ENCODE assay signal across 13 cellular contexts in genomic region chr20:53291548-53291947, GRCh38.
A peak's percentile ranks its signal among the peaks of the same experiment; 100 is the strongest.
DNase-seq lines count a peak whose midpoint lies in the region; ATAC-seq and TF ChIP-seq lines count a peak whose summit lies in the region.
"Had no signal": no experiment of that assay in that cellular context is flagged by ENCODE, and none has a peak within 500 bp of the region (broad histone marks: within the 10 kb centered on the region; RNA-seq: fewer than 3 reads in every experiment).

No MANE protein-coding gene starts in this region.

- DNase-seq in activated CD8-positive, alpha-beta T cell treated with anti-CD3 and anti-CD28 coated beads for 36 hours: peak; percentile 15
- no peak for DNase-seq in activated CD8-positive, alpha-beta T cell treated with anti-CD3 and anti-CD28 coated beads, Interleukin-2, amount 10 ng/mL, durations not matched to agents 7 days and 5 days
- peak; percentile 28 for DNase-seq in M059J (ENCODE audit: low read depth)
- DNase-seq in cerebellar cortex (ENCODE audit: low spot score): peak; percentile 8
- DNase-seq in stimulated activated CD8-positive, alpha-beta memory T cell treated with anti-CD3 and anti-CD28 coated beads, Interleukin-4, amount 100 ng/mL, for 48 hours: peak; percentile 25
- no peak for DNase-seq in activated naive CD4-positive, alpha-beta T cell treated with anti-CD3 and anti-CD28 coated beads, Interleukin-2, amount 50 U/mL, for 16 hours
- no peak for DNase-seq in GF-D8 (lab: John Stamatoyannopoulos, UW)
- no peak for DNase-seq in Ammon's horn (ENCODE audit: low spot score)
- DNase-seq: activated CD4-positive, alpha-beta memory T cell treated with anti-CD3 and anti-CD28 coated beads for 36 hours; anterior cingulate cortex; NCI-H1417 treated with DMSO at 0.1 percent for 48 hours; posterior cingulate gyrus had no signal

- TF ChIP-seq CTCF in activated CD8-positive, alpha-beta T cell treated with anti-CD3 and anti-CD28 coated beads for 36 hours (IDR thresholded peaks at IDR 0.05): no peak

- peaks cover 4% of the 10 kb centered on the region for H3K27me3 Mint-ChIP-seq in activated CD8-positive, alpha-beta T cell treated with anti-CD3 and anti-CD28 coated beads for 36 hours
- peaks cover 10% of the 10 kb centered on the region for H3K27me3 Mint-ChIP-seq in activated CD8-positive, alpha-beta T cell treated with anti-CD3 and anti-CD28 coated beads, Interleukin-2, amount 10 ng/mL, durations not matched to agents 7 days and 5 days (ENCODE audit: low read depth)

- POLR2A ChIA-PET in activated CD8-positive, alpha-beta T cell treated with anti-CD3 and anti-CD28 coated beads for 36 hours (lab: Charles Lee): no interaction called here
- POLR2A ChIA-PET in activated CD8-positive, alpha-beta T cell treated with anti-CD3 and anti-CD28 coated beads, Interleukin-2, amount 10 ng/mL, durations not matched to agents 7 days and 5 days (lab: Charles Lee): no interaction called here

- H3K36me3 Mint-ChIP-seq in activated CD8-positive, alpha-beta T cell treated with anti-CD3 and anti-CD28 coated beads for 36 hours (ENCODE audit: low read depth): no peaks in the 10 kb centered on the region
- no peaks in the 10 kb centered on the region for H3K36me3 Mint-ChIP-seq in activated CD8-positive, alpha-beta T cell treated with anti-CD3 and anti-CD28 coated beads, Interleukin-2, amount 10 ng/mL, durations not matched to agents 7 days and 5 days (ENCODE audit: low read depth)

- H3K4me3 Mint-ChIP-seq in activated CD8-positive, alpha-beta T cell treated with anti-CD3 and anti-CD28 coated beads for 36 hours: no peak overlapping the region
- no peak overlapping the region for H3K4me3 Mint-ChIP-seq in activated CD8-positive, alpha-beta T cell treated with anti-CD3 and anti-CD28 coated beads, Interleukin-2, amount 10 ng/mL, durations not matched to agents 7 days and 5 days
- H3K4me3 Mint-ChIP-seq: activated CD4-positive, alpha-beta memory T cell treated with anti-CD3 and anti-CD28 coated beads for 36 hours had no signal

- no peak overlapping the region for H3K27ac Mint-ChIP-seq in activated CD8-positive, alpha-beta T cell treated with anti-CD3 and anti-CD28 coated beads for 36 hours
- H3K27ac Mint-ChIP-seq in activated CD8-positive, alpha-beta T cell treated with anti-CD3 and anti-CD28 coated beads, Interleukin-2, amount 10 ng/mL, durations not matched to agents 7 days and 5 days: no peak overlapping the region
- H3K27ac Mint-ChIP-seq: activated CD4-positive, alpha-beta memory T cell treated with anti-CD3 and anti-CD28 coated beads for 36 hours had no signal

- H3K9me3 Mint-ChIP-seq in activated CD8-positive, alpha-beta T cell treated with anti-CD3 and anti-CD28 coated beads for 36 hours: no peaks in the 10 kb centered on the region
- no peaks in the 10 kb centered on the region for H3K9me3 Mint-ChIP-seq in activated CD8-positive, alpha-beta T cell treated with anti-CD3 and anti-CD28 coated beads, Interleukin-2, amount 10 ng/mL, durations not matched to agents 7 days and 5 days (ENCODE audit: insufficient read depth)
- H3K9me3 Mint-ChIP-seq: activated CD4-positive, alpha-beta memory T cell treated with anti-CD3 and anti-CD28 coated beads for 36 hours had no signal

- ATAC-seq in activated CD8-positive, alpha-beta T cell treated with anti-CD3 and anti-CD28 coated beads for 36 hours: no peak
- no peak for ATAC-seq in activated CD8-positive, alpha-beta T cell treated with anti-CD3 and anti-CD28 coated beads, Interleukin-2, amount 10 ng/mL, durations not matched to agents 7 days and 5 days
- ATAC-seq: Right ventricle myocardium inferior had no signal

- no peaks in the 10 kb centered on the region for H3K4me1 Mint-ChIP-seq in activated CD8-positive, alpha-beta T cell treated with anti-CD3 and anti-CD28 coated beads for 36 hours (ENCODE audit: low read depth)
- no peaks in the 10 kb centered on the region for H3K4me1 Mint-ChIP-seq in activated CD8-positive, alpha-beta T cell treated with anti-CD3 and anti-CD28 coated beads, Interleukin-2, amount 10 ng/mL, durations not matched to agents 7 days and 5 days (ENCODE audit: low read depth)

- intact Hi-C loops in activated CD8-positive, alpha-beta T cell treated with anti-CD3 and anti-CD28 coated beads for 36 hours (cut with micrococcal nuclease): no loop called here

- CTCF ChIA-PET in activated CD8-positive, alpha-beta T cell treated with anti-CD3 and anti-CD28 coated beads for 36 hours (lab: Charles Lee): interaction anchor here (0.8 kb wide), 1 partner anchor 979 kb away, joined by 4 read pairs; no protein-coding TSS in a partner anchor
- CTCF ChIA-PET in activated CD8-positive, alpha-beta T cell treated with anti-CD3 and anti-CD28 coated beads, Interleukin-2, amount 10 ng/mL, durations not matched to agents 7 days and 5 days (lab: Charles Lee): no interaction called here

Comparison
In these comparisons a context has a peak if more than half of its experiments do, and no peak if none do; other contexts are left out.
1. DNase-seq: peak in activated CD8-positive, alpha-beta T cell treated with anti-CD3 and anti-CD28 coated beads for 36 hours (single experiment), M059J (single experiment), cerebellar cortex (single experiment) and stimulated activated CD8-positive, alpha-beta memory T cell treated with anti-CD3 and anti-CD28 coated beads, Interleukin-4, amount 100 ng/mL, for 48 hours (single experiment); none in activated CD8-positive, alpha-beta T cell treated with anti-CD3 and anti-CD28 coated beads, Interleukin-2, amount 10 ng/mL, durations not matched to agents 7 days and 5 days (single experiment), activated naive CD4-positive, alpha-beta T cell treated with anti-CD3 and anti-CD28 coated beads, Interleukin-2, amount 50 U/mL, for 16 hours (single experiment), GF-D8 (single experiment) and Ammon's horn (single experiment).